15 cellular contexts compared by ENCODE assay signal in the genomic region with DNA sequence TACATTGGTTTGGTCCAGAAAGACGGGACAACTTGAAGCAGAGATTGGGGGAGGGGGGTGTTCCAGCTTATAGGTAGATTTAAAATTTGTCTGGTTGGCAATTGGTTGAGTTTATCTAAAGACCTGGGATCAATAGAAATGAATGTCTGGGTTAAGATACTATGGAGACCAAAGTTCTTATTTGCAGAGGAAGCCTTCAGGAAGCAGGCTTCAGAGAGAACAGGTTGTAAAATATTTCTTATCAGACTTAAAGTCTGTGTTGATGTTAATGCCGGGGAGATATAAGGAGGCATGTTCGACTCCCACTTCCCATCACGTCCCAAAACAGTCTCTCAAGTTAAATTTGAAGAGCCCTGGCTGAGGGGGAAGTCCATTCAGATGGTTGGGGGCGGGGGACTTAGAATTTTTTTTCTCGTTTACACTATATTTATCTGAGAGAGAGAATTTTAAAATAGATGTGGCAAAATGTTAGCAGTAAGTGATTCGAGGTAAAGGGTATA. TPM values are rescaled to one million over a fixed set of nuclear protein-coding genes. Genes with fewer than 3 reads are reported as not detected.
"Had no signal": no experiment of that assay in that cellular context is flagged by ENCODE, and none has a peak within 500 bp of the region (broad histone marks: within the 10 kb centered on the region; RNA-seq: fewer than 3 reads in every experiment).

No MANE protein-coding gene starts in this region.

- H3K36me3 ChIP-seq: brain microvascular endothelial cell, right lobe of liver, spleen, upper lobe of right lung had no signal

- H3K4me3 ChIP-seq: psoas muscle, right lobe of liver, spleen, upper lobe of right lung had no signal

- ATAC-seq: effector memory CD8-positive, alpha-beta T cell; foreskin keratinocyte; psoas muscle; right lobe of liver; upper lobe of right lung had no signal

- H3K27ac ChIP-seq: brain microvascular endothelial cell, foreskin keratinocyte, psoas muscle, right lobe of liver, spleen, upper lobe of right lung had no signal

- H3K27me3 ChIP-seq: brain microvascular endothelial cell, right lobe of liver, spleen, upper lobe of right lung had no signal

- H3K4me1 ChIP-seq: foreskin keratinocyte, psoas muscle, right lobe of liver, upper lobe of right lung had no signal

- H3K9me3 ChIP-seq: psoas muscle, right lobe of liver, spleen, upper lobe of right lung had no signal

- DNase-seq: activated B cell treated with CpG ODN at 0.5 μM for 24 hours; activated CD4-positive, alpha-beta T cell treated with anti-CD3 and anti-CD28 coated beads, Interleukin-2, amount 10 ng/mL, durations not matched to agents 7 days and 5 days; activated naive CD4-positive, alpha-beta T cell; activated naive CD8-positive, alpha-beta T cell treated with anti-CD3 and anti-CD28 coated beads, Interleukin-2, amount 10 ng/mL, durations not matched to agents 7 days and 5 days; brain microvascular endothelial cell; effector memory CD8-positive, alpha-beta T cell; foreskin keratinocyte; immature natural killer cell; mesendoderm; psoas muscle; T-helper 1 cell; T1000; upper lobe of right lung had no signal

RNA-seq across cellular contexts. Expression of a gene that starts 19.0 kb away (rescaled TPM):
- total RNA-seq: right lobe of liver had no signal
